ENCODE assay signal across 13 cellular contexts in the genomic region with DNA sequence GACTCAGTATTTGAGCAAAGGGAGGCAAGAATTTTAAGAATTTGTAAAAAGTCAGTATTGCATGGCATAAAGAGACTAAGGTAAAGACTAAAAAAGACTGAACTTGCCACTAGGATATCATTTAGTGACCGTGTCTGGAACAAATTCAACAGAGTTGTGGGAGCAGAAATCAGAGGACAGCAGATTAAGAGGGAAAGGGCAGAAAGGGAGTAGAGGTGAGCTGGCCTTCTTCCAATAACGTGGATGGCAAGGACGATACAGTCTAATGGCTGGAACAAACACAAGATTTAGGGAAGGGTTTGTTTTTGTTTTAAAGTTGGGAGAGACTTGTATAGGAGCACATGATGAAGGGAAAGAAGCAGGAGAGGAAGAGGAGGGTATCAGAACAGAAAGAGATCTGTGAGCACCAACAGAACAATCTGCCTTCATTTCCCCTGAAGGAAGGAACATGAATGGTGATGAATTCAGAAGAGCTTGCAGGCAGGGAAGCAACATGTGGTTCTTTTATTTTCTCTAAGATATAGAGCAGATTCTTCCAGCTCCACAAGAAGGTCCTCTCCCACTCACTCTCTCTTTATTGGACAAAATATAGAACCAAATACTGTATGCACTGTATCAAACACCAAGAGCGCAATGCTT. TPM values are rescaled to one million over a fixed set of nuclear protein-coding genes. Genes with fewer than 3 reads are reported as not detected.
DNase-seq lines count a peak whose midpoint lies in the region; ATAC-seq and TF ChIP-seq lines count a peak whose summit lies in the region.
"Had no signal": no experiment of that assay in that cellular context is flagged by ENCODE, and none has a peak within 500 bp of the region (broad histone marks: within the 10 kb centered on the region; RNA-seq: fewer than 3 reads in every experiment).

No MANE protein-coding gene starts in this region.

- H3K9me2 ChIP-seq in GM23338 (ENCODE audit: insufficient read depth) (no peaks in the 10 kb centered on the region), hepatocyte (replicated peaks; ENCODE audit: insufficient read depth) (no peaks in the 10 kb centered on the region)

- no peak for DNase-seq in GM23338 (ENCODE audit: low spot score)
- DNase-seq in WTC11 (ENCODE audit: low spot score): no peak
- DNase-seq in hepatocyte (ENCODE audit: low spot score): no peak
- DNase-seq in A172 (ENCODE audit: low spot score): no peak
- no peak for DNase-seq in NCI-H1417 (lab: John Stamatoyannopoulos, UW)
- DNase-seq: amygdala; CD4-positive, CD25-positive, alpha-beta regulatory T cell; head of caudate nucleus; NCI-H1092 treated with DMSO at 0.1 percent for 48 hours; NCI-H510A; T1000 had no signal

- ATAC-seq in GM23338 (no peak), WTC11 (no peak), HG03432 (IDR thresholded peaks at IDR 0.05; ENCODE audit: unreplicated experiment) (no peak)

- H3K27me3 ChIP-seq in GM23338 (ENCODE audit: insufficient read depth): no peaks in the 10 kb centered on the region
- H3K27me3 ChIP-seq in hepatocyte: no peaks in the 10 kb centered on the region
- no peaks in the 10 kb centered on the region for H3K27me3 ChIP-seq in skeletal muscle satellite cell (ENCODE audit: control insufficient read depth, insufficient read depth, low read length)

- H3K4me3 ChIP-seq in GM23338: no peak overlapping the region
- H3K4me3 ChIP-seq in hepatocyte: no peak overlapping the region
- H3K4me3 ChIP-seq in skeletal muscle satellite cell (ENCODE audit: low read length): no peak overlapping the region

- CTCF ChIA-PET in WTC11 (lab: Charles Lee): interaction anchor here (0.8 kb wide), 1 partner anchor 78 kb away, joined by 3 read pairs; no protein-coding TSS in a partner anchor

- H3K36me3 Mint-ChIP-seq in GM23338 (ENCODE audit: low read depth): no peaks in the 10 kb centered on the region
- no peaks in the 10 kb centered on the region for H3K36me3 Mint-ChIP-seq in WTC11
- H3K36me3 Mint-ChIP-seq: CD4-positive, CD25-positive, alpha-beta regulatory T cell had no signal

- H4K20me1 ChIP-seq in GM23338 (replicated peaks; ENCODE audit: insufficient read depth) (peaks cover 29% of the 10 kb centered on the region), hepatocyte (ENCODE audit: insufficient read depth, poor library complexity, severe bottlenecking) (peaks cover 100% of the 10 kb centered on the region)

- H3K9me3 ChIP-seq in hepatocyte (ENCODE audit: low read depth) (no peaks in the 10 kb centered on the region), skeletal muscle satellite cell (replicated peaks; ENCODE audit: low read length) (no peaks in the 10 kb centered on the region)

- H3K27me3 Mint-ChIP-seq in GM23338 (ENCODE audit: insufficient read depth, low read depth, poor library complexity) (peaks cover 7% of the 10 kb centered on the region), WTC11 (ENCODE audit: low read depth) (no peaks in the 10 kb centered on the region)
- H3K27me3 Mint-ChIP-seq: CD4-positive, CD25-positive, alpha-beta regulatory T cell had no signal

- TF ChIP-seq CTCF in GM23338 (conservative IDR thresholded peaks at IDR 0.05; ENCODE audit: low read depth in 2 of 2) (no peak), WTC11 (IDR thresholded peaks at IDR 0.05) (no peak), hepatocyte (IDR thresholded peaks at IDR 0.05; ENCODE audit: poor library complexity) (no peak)

- no peak overlapping the region for H3K27ac ChIP-seq in GM23338 (ENCODE audit: low read depth)
- H3K27ac ChIP-seq in hepatocyte: peak overlapping the region; percentile 89

- H3K4me1 ChIP-seq in GM23338 (ENCODE audit: insufficient read depth) (peaks cover 51% of the 10 kb centered on the region), hepatocyte (ENCODE audit: insufficient read depth) (peaks cover 53% of the 10 kb centered on the region), skeletal muscle satellite cell (ENCODE audit: control insufficient read depth, insufficient read depth, low read length) (peaks cover 72% of the 10 kb centered on the region)

- H3F3A ChIP-seq in GM23338 (replicated peaks; ENCODE audit: low read depth): no peaks in the 10 kb centered on the region

- 79% methylated on average over 4 of the region's 4 CpGs for WGBS in hepatocyte (ENCODE audit: low lambda C conversion rate, missing lambda C conversion rate)

- no peak overlapping the region for H3K9ac ChIP-seq in skeletal muscle satellite cell (ENCODE audit: low read depth, low read length)

- POLR2A ChIA-PET in WTC11 (lab: Charles Lee): no interaction called here

- peaks cover 63% of the 10 kb centered on the region for H3K4me1 Mint-ChIP-seq in GM23338
- peaks cover 78% of the 10 kb centered on the region for H3K4me1 Mint-ChIP-seq in WTC11

- H3K27ac Mint-ChIP-seq in GM23338: peak overlapping the region; percentile 25; the same call in 1 of the 2 replicates
- H3K27ac Mint-ChIP-seq in WTC11: peak overlapping the region; percentile 43

- peak overlapping the region; percentile 11; the same call in 1 of the 2 replicates for H3K4me2 ChIP-seq in GM23338
- H3K4me2 ChIP-seq in hepatocyte: peak overlapping the region; percentile 73
- peak overlapping the region; percentile 19 for H3K4me2 ChIP-seq in skeletal muscle satellite cell (ENCODE audit: low read length)

- no peak overlapping the region for H3K4me3 Mint-ChIP-seq in GM23338
- H3K4me3 Mint-ChIP-seq in WTC11: no peak overlapping the region

- H3K9me3 Mint-ChIP-seq in GM23338: no peaks in the 10 kb centered on the region
- no peaks in the 10 kb centered on the region for H3K9me3 Mint-ChIP-seq in WTC11
- H3K9me3 Mint-ChIP-seq: CD4-positive, CD25-positive, alpha-beta regulatory T cell had no signal

- H2AFZ ChIP-seq in GM23338 (no peak overlapping the region), hepatocyte (no peak overlapping the region)

- H3K79me2 ChIP-seq in GM23338 (replicated peaks; ENCODE audit: insufficient read depth) (peaks cover 100% of the 10 kb centered on the region), hepatocyte (peaks cover 100% of the 10 kb centered on the region)

- H3K36me3 ChIP-seq in GM23338 (ENCODE audit: insufficient read depth) (no peaks in the 10 kb centered on the region), hepatocyte (replicated peaks; ENCODE audit: insufficient read depth, low read depth) (no peaks in the 10 kb centered on the region), skeletal muscle satellite cell (ENCODE audit: insufficient read depth, low read length) (peaks cover 5% of the 10 kb centered on the region)

TF ChIP-seq in GM23338, 12 proteins besides CTCF, POLR2A, EP300 and RAD21 (continues in another document):
- TF ChIP-seq ZNF331 (CRISPR knock-in tag; IDR thresholded peaks at IDR 0.05; ENCODE audit: low read depth) (no peak), EZH2 (IDR thresholded peaks at IDR 0.05; ENCODE audit: low read depth, unreplicated experiment) (no peak), STAT1 (IDR thresholded peaks at IDR 0.05; ENCODE audit: unreplicated experiment) (no peak), ZNF114 (CRISPR knock-in tag; IDR thresholded peaks at IDR 0.05) (no peak), NANOG (IDR thresholded peaks at IDR 0.05; ENCODE audit: borderline replicate concordance) (no peak)

TF ChIP-seq in WTC11, 78 proteins besides CTCF, POLR2A, EP300 and RAD21 (continues in another document):
- TF ChIP-seq, protein P1, sequence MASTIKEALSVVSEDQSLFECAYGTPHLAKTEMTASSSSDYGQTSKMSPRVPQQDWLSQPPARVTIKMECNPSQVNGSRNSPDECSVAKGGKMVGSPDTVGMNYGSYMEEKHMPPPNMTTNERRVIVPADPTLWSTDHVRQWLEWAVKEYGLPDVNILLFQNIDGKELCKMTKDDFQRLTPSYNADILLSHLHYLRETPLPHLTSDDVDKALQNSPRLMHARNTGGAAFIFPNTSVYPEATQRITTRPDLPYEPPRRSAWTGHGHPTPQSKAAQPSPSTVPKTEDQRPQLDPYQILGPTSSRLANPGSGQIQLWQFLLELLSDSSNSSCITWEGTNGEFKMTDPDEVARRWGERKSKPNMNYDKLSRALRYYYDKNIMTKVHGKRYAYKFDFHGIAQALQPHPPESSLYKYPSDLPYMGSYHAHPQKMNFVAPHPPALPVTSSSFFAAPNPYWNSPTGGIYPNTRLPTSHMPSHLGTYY (CRISPR knock-in tag; IDR thresholded peaks at IDR 0.05): no peak
- no peak for TF ChIP-seq JAZF1 (CRISPR knock-in tag; IDR thresholded peaks at IDR 0.05)
- TF ChIP-seq, protein P2, sequence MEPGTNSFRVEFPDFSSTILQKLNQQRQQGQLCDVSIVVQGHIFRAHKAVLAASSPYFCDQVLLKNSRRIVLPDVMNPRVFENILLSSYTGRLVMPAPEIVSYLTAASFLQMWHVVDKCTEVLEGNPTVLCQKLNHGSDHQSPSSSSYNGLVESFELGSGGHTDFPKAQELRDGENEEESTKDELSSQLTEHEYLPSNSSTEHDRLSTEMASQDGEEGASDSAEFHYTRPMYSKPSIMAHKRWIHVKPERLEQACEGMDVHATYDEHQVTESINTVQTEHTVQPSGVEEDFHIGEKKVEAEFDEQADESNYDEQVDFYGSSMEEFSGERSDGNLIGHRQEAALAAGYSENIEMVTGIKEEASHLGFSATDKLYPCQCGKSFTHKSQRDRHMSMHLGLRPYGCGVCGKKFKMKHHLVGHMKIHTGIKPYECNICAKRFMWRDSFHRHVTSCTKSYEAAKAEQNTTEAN (CRISPR knock-in tag; IDR thresholded peaks at IDR 0.05): no peak

RNA-seq across cellular contexts. Expression of a gene that starts 8.6 kb away (rescaled TPM):
- 39.1 and 45.9 TPM in 2 replicates for total RNA-seq in GM23338 (2014; rRNA removed; shearing (Covaris generic))
- polyA plus RNA-seq in GM23338 (2016; fragmentation: Nextera tagmentation; extraction: Ambion mirVana): 20.8 and 23.2 TPM in 2 replicates
- total RNA-seq in WTC11 (2021): 42.2 to 43.8 TPM (median 43.0 TPM) in 3 replicates
- total RNA-seq in hepatocyte: 99.3 and 109 TPM in 2 replicates
- 57.9 and 70.5 TPM in 2 replicates for polyA plus RNA-seq in hepatocyte
- total RNA-seq in skeletal muscle satellite cell (2012; rRNA removed): 31.9 and 32.8 TPM in 2 replicates
- 51.3 and 63.4 TPM in 2 replicates for total RNA-seq in A172 (2014; rRNA removed; shearing (Covaris generic))

Comparison
In these comparisons a context has a peak if more than half of its experiments do, and no peak if none do; other contexts are left out.
1. H3K4me2 ChIP-seq: peak in every context shown above with its lines; median percentile 73 in hepatocyte; 19 in skeletal muscle satellite cell; 11 in GM23338.